In genomic region chr22:23826510-23827350, GRCh38 we compare ENCODE assay signal across 9 cellular contexts. TPM values are rescaled to one million over a fixed set of nuclear protein-coding genes. Genes with fewer than 3 reads are reported as not detected.
DNase-seq lines count a peak whose midpoint lies in the region; ATAC-seq lines count a peak whose summit lies in the region.
"Had no signal": no experiment of that assay in that cellular context is flagged by ENCODE, and none has a peak within 500 bp of the region (broad histone marks: within the 10 kb centered on the region; RNA-seq: fewer than 3 reads in every experiment).

No MANE protein-coding gene starts in this region.

- H3K27ac Mint-ChIP-seq in activated CD8-positive, alpha-beta T cell treated with anti-CD3 and anti-CD28 coated beads, Interleukin-2, amount 10 ng/mL, durations not matched to agents 7 days and 5 days: peak overlapping the region; percentile 94

- H3K36me3 ChIP-seq in mesodermal cell (ENCODE audit: control insufficient read depth, insufficient read depth, low read length): peaks cover 97% of the 10 kb centered on the region

- no peaks in the 10 kb centered on the region for H3K27me3 Mint-ChIP-seq in activated CD8-positive, alpha-beta T cell treated with anti-CD3 and anti-CD28 coated beads, Interleukin-2, amount 10 ng/mL, durations not matched to agents 7 days and 5 days (ENCODE audit: low read depth)

- peaks cover 74% of the 10 kb centered on the region for H3K36me3 Mint-ChIP-seq in activated CD8-positive, alpha-beta T cell treated with anti-CD3 and anti-CD28 coated beads, Interleukin-2, amount 10 ng/mL, durations not matched to agents 7 days and 5 days (ENCODE audit: low read depth)

- H3K4me1 Mint-ChIP-seq in activated CD8-positive, alpha-beta T cell treated with anti-CD3 and anti-CD28 coated beads, Interleukin-2, amount 10 ng/mL, durations not matched to agents 7 days and 5 days (ENCODE audit: low read depth): peaks cover 44% of the 10 kb centered on the region

- WGBS in mesodermal cell (ENCODE audit: insufficient coverage in 2 of 2), 2 experiments: 95 to 99% methylated on average over 13 to 15 of the region's 15 CpGs

- peak overlapping the region; percentile 81 for H3K27ac ChIP-seq in mesodermal cell (ENCODE audit: low read depth, low read length, severe bottlenecking)

- CTCF ChIA-PET in activated CD8-positive, alpha-beta T cell treated with anti-CD3 and anti-CD28 coated beads, Interleukin-2, amount 10 ng/mL, durations not matched to agents 7 days and 5 days (lab: Charles Lee): no interaction called here

- H3K9me3 Mint-ChIP-seq in activated CD8-positive, alpha-beta T cell treated with anti-CD3 and anti-CD28 coated beads, Interleukin-2, amount 10 ng/mL, durations not matched to agents 7 days and 5 days (ENCODE audit: insufficient read depth): no peaks in the 10 kb centered on the region

- ATAC-seq in activated CD8-positive, alpha-beta T cell treated with anti-CD3 and anti-CD28 coated beads, Interleukin-2, amount 10 ng/mL, durations not matched to agents 7 days and 5 days: no peak
- ATAC-seq in HG02588 (IDR thresholded peaks at IDR 0.05; ENCODE audit: unreplicated experiment): no peak

- POLR2A ChIA-PET in activated CD8-positive, alpha-beta T cell treated with anti-CD3 and anti-CD28 coated beads, Interleukin-2, amount 10 ng/mL, durations not matched to agents 7 days and 5 days (lab: Charles Lee): interaction anchor here (1.1 kb wide), 1 partner anchor 12 kb away, joined by 3 read pairs; no protein-coding TSS in a partner anchor

- no peak overlapping the region for H3K4me3 ChIP-seq in mesodermal cell (ENCODE audit: extremely low read depth, insufficient read depth, low read length, poor library complexity, severe bottlenecking)

- H3K9me3 ChIP-seq in mesodermal cell (ENCODE audit: control insufficient read depth, low read length): no peaks in the 10 kb centered on the region

- DNase-seq in GM03348 (ENCODE audit: low spot score): peak; percentile 48
- no peak for DNase-seq in activated CD8-positive, alpha-beta T cell treated with anti-CD3 and anti-CD28 coated beads, Interleukin-2, amount 10 ng/mL, durations not matched to agents 7 days and 5 days
- DNase-seq in NCI-H2196 (lab: John Stamatoyannopoulos, UW; ENCODE audit: unreplicated experiment): no peak
- DNase-seq in NCI-H345 treated with DMSO at 0.1 percent for 48 hours (lab: John Stamatoyannopoulos, UW; ENCODE audit: unreplicated experiment): no peak
- DNase-seq: activated CD4-positive, alpha-beta T cell treated with anti-CD3 and anti-CD28 coated beads for 1 hour; effector CD8-positive, alpha-beta T cell; NCI-H526 treated with DMSO at 0.1 percent for 48 hours had no signal

- H3K4me3 Mint-ChIP-seq in activated CD8-positive, alpha-beta T cell treated with anti-CD3 and anti-CD28 coated beads, Interleukin-2, amount 10 ng/mL, durations not matched to agents 7 days and 5 days: no peak overlapping the region

- peaks cover 25% of the 10 kb centered on the region for H3K4me1 ChIP-seq in mesodermal cell (ENCODE audit: control insufficient read depth, insufficient read depth, low read length, poor library complexity, severe bottlenecking)

RNA-seq across cellular contexts. Expression of gene DERL3, which starts 12.1 kb away (rescaled TPM):
- total RNA-seq in activated CD8-positive, alpha-beta T cell treated with anti-CD3 and anti-CD28 coated beads, Interleukin-2, amount 10 ng/mL, durations not matched to agents 7 days and 5 days: 1 to 10 TPM; 8.1 to 10.0 TPM
- 7.7 TPM for polyA plus RNA-seq in mesodermal cell (2013, experiment 1 of 2)
- polyA plus RNA-seq in mesodermal cell (2013, experiment 2 of 2): 5.6 TPM

RNA-seq across cellular contexts. Expression of gene SLC2A11, which starts 30.9 kb away (rescaled TPM):
- 1 to 10 TPM; 6.7 to 7.9 TPM for total RNA-seq in activated CD8-positive, alpha-beta T cell treated with anti-CD3 and anti-CD28 coated beads, Interleukin-2, amount 10 ng/mL, durations not matched to agents 7 days and 5 days
- polyA plus RNA-seq in mesodermal cell (2013, experiment 1 of 2): 11.6 TPM
- polyA plus RNA-seq in mesodermal cell (2013, experiment 2 of 2): 12.3 TPM

RNA-seq across cellular contexts. Expression of gene SMARCB1, which starts 40.0 kb away (rescaled TPM):
- 100 to 1,000 TPM; 112 to 113 TPM for total RNA-seq in activated CD8-positive, alpha-beta T cell treated with anti-CD3 and anti-CD28 coated beads, Interleukin-2, amount 10 ng/mL, durations not matched to agents 7 days and 5 days
- polyA plus RNA-seq in mesodermal cell (2013, experiment 1 of 2): 178 TPM
- 153 TPM for polyA plus RNA-seq in mesodermal cell (2013, experiment 2 of 2)

RNA-seq across cellular contexts. Expression of gene MMP11, which starts 54.1 kb away (rescaled TPM):
- total RNA-seq in activated CD8-positive, alpha-beta T cell treated with anti-CD3 and anti-CD28 coated beads, Interleukin-2, amount 10 ng/mL, durations not matched to agents 7 days and 5 days: under 1 TPM; 0.42 to 0.55 TPM
- 33.2 TPM for polyA plus RNA-seq in mesodermal cell (2013, experiment 1 of 2)
- polyA plus RNA-seq in mesodermal cell (2013, experiment 2 of 2): 27.9 TPM

RNA-seq across cellular contexts. Expression of gene CHCHD10, which starts 59.0 kb away (rescaled TPM):
- total RNA-seq in activated CD8-positive, alpha-beta T cell treated with anti-CD3 and anti-CD28 coated beads, Interleukin-2, amount 10 ng/mL, durations not matched to agents 7 days and 5 days: 100 to 1,000 TPM; 134 to 140 TPM
- polyA plus RNA-seq in mesodermal cell (2013, experiment 1 of 2): 159 TPM
- polyA plus RNA-seq in mesodermal cell (2013, experiment 2 of 2): 129 TPM
